Comparison of ENCODE assay signal across 28 cellular contexts in the genomic region with DNA sequence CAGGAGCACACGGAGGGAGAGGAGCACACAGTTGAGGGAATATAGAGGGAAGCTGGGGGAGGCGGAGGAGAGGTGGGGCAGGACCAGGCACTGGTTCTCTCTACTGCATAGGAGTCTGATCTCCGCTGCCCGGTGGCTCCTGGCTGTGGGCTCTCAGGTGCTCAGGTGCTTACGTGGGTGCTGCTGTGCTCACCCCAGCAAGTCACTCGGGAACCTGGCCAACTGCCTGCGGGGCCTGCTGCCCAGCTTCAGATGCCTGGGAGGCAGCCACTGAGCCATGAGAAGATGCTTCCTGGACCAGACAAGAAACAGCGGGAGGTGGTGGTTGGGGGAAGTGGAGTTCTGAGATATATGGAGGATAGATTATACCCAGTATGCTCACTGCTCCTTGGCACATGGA.
"Had no signal": no experiment of that assay in that cellular context is flagged by ENCODE, and none has a peak within 500 bp of the region (broad histone marks: within the 10 kb centered on the region; RNA-seq: fewer than 3 reads in every experiment).

No MANE protein-coding gene starts in this region.

- H3K27me3 ChIP-seq: right lobe of liver, upper lobe of left lung, vagina had no signal

- ATAC-seq: activated CD4-positive, CD25-positive, alpha-beta regulatory T cell treated with anti-CD3 and anti-CD28 coated beads, Interleukin-2, amount 50 U/mL, for 24 hours; activated naive CD8-positive, alpha-beta T cell treated with anti-CD3 and anti-CD28 coated beads, Interleukin-2, amount 50 U/mL, for 24 hours; activated T-helper 17 cell treated with anti-CD3 and anti-CD28 coated beads, Interleukin-2, amount 50 U/mL, for 72 hours; heart left ventricle; left lobe of liver; lower lobe of right lung; naive thymus-derived CD8-positive, alpha-beta T cell; right lobe of liver; stimulated activated naive CD8-positive, alpha-beta T cell treated with anti-CD3 and anti-CD28 coated beads, Interleukin-15, amount 100 ng/mL, for 72 hours had no signal

- H3K36me3 Mint-ChIP-seq: activated CD4-positive, alpha-beta memory T cell treated with anti-CD3 and anti-CD28 coated beads for 36 hours; naive thymus-derived CD8-positive, alpha-beta T cell had no signal

- DNase-seq: activated CD4-positive, alpha-beta memory T cell treated with anti-CD3 and anti-CD28 coated beads for 36 hours; activated CD4-positive, alpha-beta T cell treated with anti-CD3 and anti-CD28 coated beads, Interleukin-2, amount 10 ng/mL, durations not matched to agents 24 days and 14 days; activated CD8-positive, alpha-beta memory T cell treated with anti-CD3 and anti-CD28 coated beads, Interleukin-2, amount 50 U/mL, for 4 hours; activated gamma-delta T cell treated with Interleukin-2 at 50 U/mL for 16 hours; activated naive CD4-positive, alpha-beta T cell treated with anti-CD3 and anti-CD28 coated beads, Interleukin-2, amount 50 U/mL, for 16 hours; activated naive CD8-positive, alpha-beta T cell treated with anti-CD3 and anti-CD28 coated beads, Interleukin-2, amount 50 U/mL, for 24 hours; activated T-cell treated with anti-CD3 and anti-CD28 coated beads, Interleukin-2, amount 50 U/mL, for 1 hour; amygdala; caudate nucleus; foreskin fibroblast; heart left ventricle; hypothalamus; lower lobe of right lung; mesenchymal stem cell; naive thymus-derived CD8-positive, alpha-beta T cell; right lobe of liver; stimulated activated CD4-positive, alpha-beta T cell treated with anti-CD3 and anti-CD28 coated beads, Interleukin-12 subunit alpha, Interleukin-12 subunit beta, amount 100 ng/mL, for 4 hours; stimulated activated CD4-positive, alpha-beta T cell treated with anti-CD3 and anti-CD28 coated beads, Interleukin-4, amount 100 ng/mL, for 1 hour; stimulated activated naive CD8-positive, alpha-beta T cell treated with anti-CD3 and anti-CD28 coated beads, Interleukin-15, amount 100 ng/mL, for 72 hours; T-helper 9 cell; WERI-Rb-1 had no signal

- H3K4me1 Mint-ChIP-seq: activated CD4-positive, alpha-beta T cell treated with anti-CD3 and anti-CD28 coated beads, Interleukin-2, amount 10 ng/mL, durations not matched to agents 24 days and 14 days; activated naive CD8-positive, alpha-beta T cell treated with anti-CD3 and anti-CD28 coated beads, Interleukin-2, amount 50 U/mL, for 24 hours; activated T-helper 17 cell treated with anti-CD3 and anti-CD28 coated beads, Interleukin-2, amount 50 U/mL, for 72 hours; naive thymus-derived CD8-positive, alpha-beta T cell; neural crest cell; stimulated activated naive CD8-positive, alpha-beta T cell treated with anti-CD3 and anti-CD28 coated beads, Interleukin-15, amount 100 ng/mL, for 72 hours had no signal

- H3K4me1 ChIP-seq: heart left ventricle, lower lobe of right lung, right lobe of liver, upper lobe of left lung, vagina had no signal

- H3K9me3 Mint-ChIP-seq: activated CD4-positive, alpha-beta memory T cell treated with anti-CD3 and anti-CD28 coated beads for 36 hours; activated CD4-positive, alpha-beta T cell treated with anti-CD3 and anti-CD28 coated beads, Interleukin-2, amount 10 ng/mL, durations not matched to agents 24 days and 14 days; activated naive CD8-positive, alpha-beta T cell treated with anti-CD3 and anti-CD28 coated beads, Interleukin-2, amount 50 U/mL, for 24 hours; naive thymus-derived CD8-positive, alpha-beta T cell; neural crest cell had no signal

- H3K36me3 ChIP-seq: heart left ventricle, lower lobe of right lung, right lobe of liver, upper lobe of left lung, vagina, WERI-Rb-1 had no signal

- H3K27ac ChIP-seq: heart left ventricle, lower lobe of right lung, right lobe of liver, skin epidermis, upper lobe of left lung, vagina, WERI-Rb-1 had no signal

- H3K27me3 Mint-ChIP-seq: activated CD4-positive, alpha-beta memory T cell treated with anti-CD3 and anti-CD28 coated beads for 36 hours; activated naive CD8-positive, alpha-beta T cell treated with anti-CD3 and anti-CD28 coated beads, Interleukin-2, amount 50 U/mL, for 24 hours; stimulated activated naive CD8-positive, alpha-beta T cell treated with anti-CD3 and anti-CD28 coated beads, Interleukin-15, amount 100 ng/mL, for 72 hours had no signal

- H3K4me3 Mint-ChIP-seq: activated CD4-positive, alpha-beta memory T cell treated with anti-CD3 and anti-CD28 coated beads for 36 hours; activated CD4-positive, alpha-beta T cell treated with anti-CD3 and anti-CD28 coated beads, Interleukin-2, amount 10 ng/mL, durations not matched to agents 24 days and 14 days; activated naive CD8-positive, alpha-beta T cell treated with anti-CD3 and anti-CD28 coated beads, Interleukin-2, amount 50 U/mL, for 24 hours; activated T-helper 17 cell treated with anti-CD3 and anti-CD28 coated beads, Interleukin-2, amount 50 U/mL, for 72 hours; naive thymus-derived CD8-positive, alpha-beta T cell; neural crest cell; stimulated activated naive CD8-positive, alpha-beta T cell treated with anti-CD3 and anti-CD28 coated beads, Interleukin-15, amount 100 ng/mL, for 72 hours had no signal

- H3K4me3 ChIP-seq: heart left ventricle, lower lobe of right lung, right lobe of liver, skin epidermis, upper lobe of left lung, vagina had no signal

- H3K9me3 ChIP-seq: lower lobe of right lung, right lobe of liver, upper lobe of left lung, vagina had no signal
